In the genomic region with DNA sequence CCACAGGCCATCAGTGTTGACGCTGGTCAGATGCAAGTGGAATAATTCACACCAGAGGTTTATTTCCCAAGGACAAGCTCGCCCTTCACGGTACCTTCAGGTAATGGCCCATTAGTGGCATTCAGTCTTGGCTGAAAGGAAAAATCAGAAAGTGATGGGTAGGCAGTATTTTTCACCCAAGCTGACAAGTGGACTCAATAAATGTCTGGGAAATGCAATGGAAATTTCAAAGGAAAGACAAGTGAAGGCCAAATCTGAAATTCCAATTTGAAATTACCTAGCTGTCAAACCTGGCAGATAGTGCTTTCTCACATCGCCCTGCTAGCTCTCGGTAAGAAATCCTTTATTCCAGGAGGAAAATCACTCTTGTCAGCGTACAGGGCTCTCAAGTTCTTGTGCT, we compare ENCODE assay signal across 26 cellular contexts.
"Had no signal": no experiment of that assay in that cellular context is flagged by ENCODE, and none has a peak within 500 bp of the region (broad histone marks: within the 10 kb centered on the region; RNA-seq: fewer than 3 reads in every experiment).

No MANE protein-coding gene starts in this region.

- H3K4me1 ChIP-seq: left lung, lower lobe of right lung, right atrium auricular region, right lobe of liver, tibial nerve, upper lobe of left lung, vagina had no signal

- H3K9me3 ChIP-seq: left lung, lower lobe of right lung, ovary, right atrium auricular region, right lobe of liver, tibial nerve, upper lobe of left lung, vagina had no signal

- H3K4me3 ChIP-seq: left lung, lower lobe of right lung, ovary, right atrium auricular region, right lobe of liver, tibial nerve, upper lobe of left lung, vagina had no signal

- DNase-seq: hypothalamus; immature natural killer cell; kidney; left colon; left lung; lower lobe of right lung; mammary epithelial cell; mesenchymal stem cell; naive B cell; natural killer cell; nephron progenitor cell; ovary; right lobe of liver; stimulated activated CD4-positive, alpha-beta T cell treated with anti-CD3 and anti-CD28 coated beads, Interleukin-12 subunit alpha, Interleukin-12 subunit beta, amount 100 ng/mL, for 4 hours; stimulated activated CD4-positive, alpha-beta T cell treated with anti-CD3 and anti-CD28 coated beads, Interleukin-15, amount 100 ng/mL, for 24 hours; stimulated activated CD4-positive, alpha-beta T cell treated with anti-CD3 and anti-CD28 coated beads, Interleukin-2, amount 100 ng/mL, for 24 hours; stimulated activated CD4-positive, alpha-beta T cell treated with anti-CD3 and anti-CD28 coated beads, Interleukin-4, amount 100 ng/mL, for 1 hour; stimulated activated naive CD4-positive, alpha-beta T cell; upper lobe of left lung had no signal

- H3K36me3 ChIP-seq: left lung, lower lobe of right lung, ovary, right atrium auricular region, right lobe of liver, tibial nerve, upper lobe of left lung, vagina had no signal

- H3K27ac ChIP-seq: left lung, lower lobe of right lung, ovary, right atrium auricular region, right lobe of liver, tibial nerve, upper lobe of left lung, vagina had no signal

- H3K36me3 Mint-ChIP-seq: immature natural killer cell; mesothelial cell of epicardium; naive B cell; natural killer cell; stimulated activated effector memory CD8-positive, alpha-beta T cell treated with anti-CD3 and anti-CD28 coated beads, Interleukin-12 subunit alpha, Interleukin-12 subunit beta, amount 100 ng/mL, for 72 hours had no signal

- H3K27ac Mint-ChIP-seq: immature natural killer cell; mesothelial cell of epicardium; naive B cell; natural killer cell; nephron progenitor cell; progenitor cell of endocrine pancreas; stimulated activated effector memory CD8-positive, alpha-beta T cell treated with anti-CD3 and anti-CD28 coated beads, Interleukin-12 subunit alpha, Interleukin-12 subunit beta, amount 100 ng/mL, for 72 hours; stimulated activated naive CD8-positive, alpha-beta T cell treated with anti-CD3 and anti-CD28 coated beads, Interleukin-15, Interleukin-2, amounts not matched to agents 100 ng/mL and 50 ng/mL, for 24 hours had no signal

- H3K27me3 ChIP-seq: left lung, ovary, right atrium auricular region, right lobe of liver, tibial nerve, upper lobe of left lung, vagina had no signal

- ATAC-seq: left colon; left lung; lower lobe of right lung; natural killer cell; right lobe of liver; stimulated activated effector memory CD8-positive, alpha-beta T cell treated with anti-CD3 and anti-CD28 coated beads, Interleukin-12 subunit alpha, Interleukin-12 subunit beta, amount 100 ng/mL, for 72 hours had no signal

- H3K9me3 Mint-ChIP-seq: nephron progenitor cell had no signal

- H3K27me3 Mint-ChIP-seq: progenitor cell of endocrine pancreas; stimulated activated naive CD8-positive, alpha-beta T cell treated with anti-CD3 and anti-CD28 coated beads, Interleukin-15, Interleukin-2, amounts not matched to agents 100 ng/mL and 50 ng/mL, for 24 hours had no signal

- H3K4me3 Mint-ChIP-seq: immature natural killer cell; mesothelial cell of epicardium; naive B cell; natural killer cell; nephron progenitor cell; stimulated activated effector memory CD8-positive, alpha-beta T cell treated with anti-CD3 and anti-CD28 coated beads, Interleukin-12 subunit alpha, Interleukin-12 subunit beta, amount 100 ng/mL, for 72 hours; stimulated activated naive CD8-positive, alpha-beta T cell treated with anti-CD3 and anti-CD28 coated beads, Interleukin-15, Interleukin-2, amounts not matched to agents 100 ng/mL and 50 ng/mL, for 24 hours had no signal

- H3K4me1 Mint-ChIP-seq: immature natural killer cell; naive B cell; natural killer cell; nephron progenitor cell; stimulated activated effector memory CD8-positive, alpha-beta T cell treated with anti-CD3 and anti-CD28 coated beads, Interleukin-12 subunit alpha, Interleukin-12 subunit beta, amount 100 ng/mL, for 72 hours had no signal
